15 cellular contexts compared by ENCODE assay signal in the genomic region with DNA sequence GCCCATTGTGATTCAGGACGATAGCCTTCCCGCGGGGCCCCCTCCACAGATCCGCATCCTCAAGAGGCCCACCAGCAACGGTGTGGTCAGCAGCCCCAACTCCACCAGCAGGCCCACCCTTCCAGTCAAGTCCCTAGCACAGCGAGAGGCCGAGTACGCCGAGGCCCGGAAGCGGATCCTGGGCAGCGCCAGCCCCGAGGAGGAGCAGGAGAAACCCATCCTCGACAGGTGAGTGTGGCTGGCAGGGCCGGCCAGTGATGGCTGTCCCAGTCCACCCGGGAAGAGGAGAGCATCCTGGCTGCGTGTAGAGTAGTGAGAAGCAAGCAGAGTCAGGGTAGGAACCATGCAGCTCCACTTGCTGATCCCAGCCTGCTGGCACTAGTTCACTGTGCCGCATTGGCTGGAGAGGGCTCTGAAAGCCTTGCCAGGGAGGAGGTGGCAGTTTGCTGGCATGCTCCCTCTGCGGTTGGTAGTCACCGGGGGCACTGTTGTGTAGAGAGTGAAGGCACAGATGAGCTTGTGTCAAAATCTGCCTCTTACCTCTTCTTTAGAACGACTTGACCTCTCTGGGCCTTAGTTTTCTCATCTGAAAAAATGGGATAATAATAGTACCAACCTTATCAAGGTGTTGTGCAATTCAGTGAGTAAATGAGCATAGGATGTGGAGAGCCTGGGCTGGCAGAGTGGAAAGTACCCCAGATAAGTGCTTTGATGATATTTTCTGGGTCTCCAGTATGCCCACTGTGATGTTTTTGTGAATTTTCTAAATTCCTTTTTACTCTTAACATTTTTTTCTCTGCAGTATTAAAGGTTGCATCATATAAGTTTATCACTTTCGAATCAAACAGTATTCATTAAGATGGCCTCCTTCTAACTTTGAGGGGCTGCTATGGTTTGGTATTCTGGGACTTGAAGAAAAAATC. TPM values are rescaled to one million over a fixed set of nuclear protein-coding genes. Genes with fewer than 3 reads are reported as not detected.
DNase-seq lines count a peak whose midpoint lies in the region; ATAC-seq and TF ChIP-seq lines count a peak whose summit lies in the region.
"Had no signal": no experiment of that assay in that cellular context is flagged by ENCODE, and none has a peak within 500 bp of the region (broad histone marks: within the 10 kb centered on the region; RNA-seq: fewer than 3 reads in every experiment).

No MANE protein-coding gene starts in this region.

- no peak for TF ChIP-seq EP300 in SK-N-SH (IDR thresholded peaks at IDR 0.05; ENCODE audit: borderline replicate concordance in 1 of 2, low read depth in 1 of 2, low read length in 1 of 2)
- TF ChIP-seq EP300 in esophagus muscularis mucosa (IDR thresholded peaks at IDR 0.05), result no peak

- H3K27me3 ChIP-seq in SK-N-SH (ENCODE audit: insufficient read depth) (no peaks in the 10 kb centered on the region), esophagus muscularis mucosa (no peaks in the 10 kb centered on the region)
- H3K27me3 ChIP-seq: hepatocyte had no signal

- H3K27ac ChIP-seq in SK-N-SH (ENCODE audit: low read depth in 2 of 2, low read length in 1 of 2) (no peak overlapping the region; a peak in 1 of 4 replicates), esophagus muscularis mucosa (replicated peaks in 1 of 4) (peak overlapping the region in 3 of 4 donors; percentile 28 to 35 (median 29))
- H3K27ac ChIP-seq: hepatocyte, skin epidermis, VCaP had no signal

- no peak overlapping the region for H2AFZ ChIP-seq in SK-N-SH (ENCODE audit: low read depth)
- H2AFZ ChIP-seq: hepatocyte had no signal

- 0 out of 2 replicates have a peak, but pooled peaks have one; percentile 9 for TF ChIP-seq CTCF in SK-N-SH (IDR thresholded peaks at IDR 0.05)
- no peak for TF ChIP-seq CTCF in esophagus muscularis mucosa (IDR thresholded peaks at IDR 0.05)

- TF ChIP-seq RAD21 in SK-N-SH (IDR thresholded peaks at IDR 0.05; ENCODE audit: low read length), result no peak

- CTCF ChIA-PET in SK-N-SH (lab: Yijun Ruan, JAX), result interaction anchor here (0.6 to 1.7 kb wide), 5 partner anchors 18 to 105 kb away, joined by 3 to 6 read pairs (median 3); a partner anchor contains a TSS

- DNase-seq in SK-N-SH, result no peak
- peak; percentile 15 for DNase-seq in RKO (ENCODE audit: low spot score)
- no peak for DNase-seq in esophagus muscularis mucosa (ENCODE audit: extremely low spot score)
- peak; percentile 45 for DNase-seq in putamen (ENCODE audit: low spot score)
- DNase-seq in AML-193 (lab: John Stamatoyannopoulos, UW), result no peak
- DNase-seq in NCI-H128 (lab: John Stamatoyannopoulos, UW; ENCODE audit: unreplicated experiment), result no peak
- no peak for DNase-seq in activated CD4-positive, CD25-positive, alpha-beta regulatory T cell treated with anti-CD3 and anti-CD28 coated beads, Interleukin-2, amount 50 U/mL, for 72 hours
- DNase-seq: effector memory CD4-positive, alpha-beta T cell; EL; mucosa of descending colon; NCI-H187 treated with DMSO at 0.1 percent for 48 hours had no signal

- H3K9me3 ChIP-seq in SK-N-SH (no peaks in the 10 kb centered on the region), esophagus muscularis mucosa (no peaks in the 10 kb centered on the region)
- H3K9me3 ChIP-seq: mucosa of descending colon had no signal

- no peaks in the 10 kb centered on the region for H3K9me2 ChIP-seq in SK-N-SH

- H3K4me3 ChIP-seq in SK-N-SH (ENCODE audit: low read depth in 2 of 2, low read length in 1 of 2), result no peak overlapping the region
- H3K4me3 ChIP-seq in esophagus muscularis mucosa, result no peak overlapping the region
- H3K4me3 ChIP-seq: hepatocyte, mucosa of descending colon, skin epidermis had no signal

- no peak for TF ChIP-seq POLR2A in esophagus muscularis mucosa (IDR thresholded peaks at IDR 0.05; ENCODE audit: low read depth)

- H3F3A ChIP-seq in SK-N-SH (replicated peaks; ENCODE audit: insufficient read depth), result peaks cover 2% of the 10 kb centered on the region

- intact Hi-C loops in esophagus muscularis mucosa (cut with DNase I), result no loop called here

- H3K79me2 ChIP-seq in SK-N-SH (ENCODE audit: insufficient read depth), result peaks cover 79% of the 10 kb centered on the region

- peaks cover 12 to 18% of the 10 kb centered on the region in 2 experiments; a peak in 3 of 4 replicates for H3K4me1 ChIP-seq in SK-N-SH (ENCODE audit: control insufficient read depth in 1 of 2, insufficient read depth in 2 of 2, low read depth in 1 of 2, low read length in 1 of 2)
- H3K4me1 ChIP-seq in esophagus muscularis mucosa, result peaks cover 46 to 69% (median 59%) of the 10 kb centered on the region in 4 donors

- H3K9ac ChIP-seq in SK-N-SH, result no peak overlapping the region

- H3K4me2 ChIP-seq in SK-N-SH, result no peak overlapping the region
- H3K4me2 ChIP-seq: hepatocyte had no signal

- peaks cover 12 to 44% of the 10 kb centered on the region in 2 experiments for H3K36me3 ChIP-seq in SK-N-SH (replicated peaks in 1 of 2; ENCODE audit: control insufficient read depth in 1 of 2, insufficient read depth in 2 of 2, low read length in 1 of 2)
- H3K36me3 ChIP-seq in esophagus muscularis mucosa, result peaks cover 14 to 55% (median 53%) of the 10 kb centered on the region in 4 donors

- 85% methylated on average over 12 of the region's 22 CpGs for WGBS in SK-N-SH (ENCODE audit: low lambda C conversion rate)
- 81% methylated on average over 9 of the region's 22 CpGs for whole genome bisulfite sequencing in esophagus muscularis mucosa

- peaks cover 56% of the 10 kb centered on the region for H4K20me1 ChIP-seq in SK-N-SH (ENCODE audit: insufficient read depth)

- POLR2A ChIA-PET in SK-N-SH (lab: Yijun Ruan, JAX), result interaction anchor here (0.5 to 1.2 kb wide), 2 partner anchors 9 to 12 kb away, joined by 3 to 4 read pairs; no protein-coding TSS in a partner anchor

- no peak for ATAC-seq in SK-N-SH treated with all-trans-retinoic acid at 6 μM for 48 hours
- ATAC-seq: mucosa of descending colon had no signal

TF ChIP-seq in SK-N-SH, 30 proteins besides CTCF, POLR2A, EP300 and RAD21:
- no peak for TF ChIP-seq FOSL2 (IDR thresholded peaks at IDR 0.05; ENCODE audit: borderline replicate concordance, low read depth)
- TF ChIP-seq, protein P1, sequence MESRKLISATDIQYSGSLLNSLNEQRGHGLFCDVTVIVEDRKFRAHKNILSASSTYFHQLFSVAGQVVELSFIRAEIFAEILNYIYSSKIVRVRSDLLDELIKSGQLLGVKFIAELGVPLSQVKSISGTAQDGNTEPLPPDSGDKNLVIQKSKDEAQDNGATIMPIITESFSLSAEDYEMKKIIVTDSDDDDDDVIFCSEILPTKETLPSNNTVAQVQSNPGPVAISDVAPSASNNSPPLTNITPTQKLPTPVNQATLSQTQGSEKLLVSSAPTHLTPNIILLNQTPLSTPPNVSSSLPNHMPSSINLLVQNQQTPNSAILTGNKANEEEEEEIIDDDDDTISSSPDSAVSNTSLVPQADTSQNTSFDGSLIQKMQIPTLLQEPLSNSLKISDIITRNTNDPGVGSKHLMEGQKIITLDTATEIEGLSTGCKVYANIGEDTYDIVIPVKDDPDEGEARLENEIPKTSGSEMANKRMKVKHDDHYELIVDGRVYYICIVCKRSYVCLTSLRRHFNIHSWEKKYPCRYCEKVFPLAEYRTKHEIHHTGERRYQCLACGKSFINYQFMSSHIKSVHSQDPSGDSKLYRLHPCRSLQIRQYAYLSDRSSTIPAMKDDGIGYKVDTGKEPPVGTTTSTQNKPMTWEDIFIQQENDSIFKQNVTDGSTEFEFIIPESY (IDR thresholded peaks at IDR 0.05; ENCODE audit: borderline replicate concordance, low read depth), result no peak

TF ChIP-seq in SK-N-SH treated with all-trans-retinoic acid at 6 μM for 48 hours, 23 proteins besides CTCF, POLR2A, EP300 and RAD21 (continues in another document):
- TF ChIP-seq TCF4 (CRISPR knock-in tag; IDR thresholded peaks at IDR 0.05; ENCODE audit: borderline replicate concordance) (no peak), BACH2 (CRISPR knock-in tag; IDR thresholded peaks at IDR 0.05; ENCODE audit: borderline replicate concordance) (no peak), ZFP3 (CRISPR knock-in tag; IDR thresholded peaks at IDR 0.05) (no peak), CSDC2 (CRISPR knock-in tag; IDR thresholded peaks at IDR 0.05) (no peak), ESRRG (CRISPR knock-in tag; IDR thresholded peaks at IDR 0.05) (no peak), ARNTL (CRISPR knock-in tag; IDR thresholded peaks at IDR 0.05; ENCODE audit: borderline replicate concordance, low read depth) (no peak), GLIS3 (CRISPR knock-in tag; IDR thresholded peaks at IDR 0.05) (no peak)
- TF ChIP-seq, protein P2, sequence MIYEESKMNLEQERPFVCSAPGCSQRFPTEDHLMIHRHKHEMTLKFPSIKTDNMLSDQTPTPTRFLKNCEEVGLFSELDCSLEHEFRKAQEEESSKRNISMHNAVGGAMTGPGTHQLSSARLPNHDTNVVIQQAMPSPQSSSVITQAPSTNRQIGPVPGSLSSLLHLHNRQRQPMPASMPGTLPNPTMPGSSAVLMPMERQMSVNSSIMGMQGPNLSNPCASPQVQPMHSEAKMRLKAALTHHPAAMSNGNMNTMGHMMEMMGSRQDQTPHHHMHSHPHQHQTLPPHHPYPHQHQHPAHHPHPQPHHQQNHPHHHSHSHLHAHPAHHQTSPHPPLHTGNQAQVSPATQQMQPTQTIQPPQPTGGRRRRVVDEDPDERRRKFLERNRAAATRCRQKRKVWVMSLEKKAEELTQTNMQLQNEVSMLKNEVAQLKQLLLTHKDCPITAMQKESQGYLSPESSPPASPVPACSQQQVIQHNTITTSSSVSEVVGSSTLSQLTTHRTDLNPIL (CRISPR knock-in tag; IDR thresholded peaks at IDR 0.05; ENCODE audit: low read depth), result no peak

RNA-seq across cellular contexts. Expression of a gene that starts 26.5 kb away (rescaled TPM):
- polyA plus RNA-seq in SK-N-SH (2012; rRNA removed), result 100 and 119 TPM in 2 replicates
- 79.5 and 109 TPM in 2 replicates for polyA plus RNA-seq in SK-N-SH (2012; cell fraction: cytosol; rRNA removed)
- polyA plus RNA-seq in SK-N-SH (2012; cell fraction: nucleus; rRNA removed), result 51.0 and 70.5 TPM in 2 replicates
- 100 to 1,000 TPM in 2 of 4 donors, 10 to 100 TPM in 2; 70.2 to 110 (median 98.3) TPM for total RNA-seq in esophagus muscularis mucosa

RNA-seq across cellular contexts. Expression of a gene that starts 41.2 kb away (rescaled TPM):
- polyA plus RNA-seq in SK-N-SH (2012; rRNA removed), result 8.6 and 10.3 TPM in 2 replicates
- polyA plus RNA-seq in SK-N-SH (2012; cell fraction: cytosol; rRNA removed), result 6.0 and 7.3 TPM in 2 replicates
- 25.0 and 26.3 TPM in 2 replicates for polyA plus RNA-seq in SK-N-SH (2012; cell fraction: nucleus; rRNA removed)
- 10 to 100 TPM; 22.0 to 52.6 (median 35.3) TPM for total RNA-seq in esophagus muscularis mucosa

RNA-seq across cellular contexts. Expression of a gene that starts 43.7 kb away (rescaled TPM):
- 0.10 TPM in 1 of 2 replicates, not detected in the other for polyA plus RNA-seq in SK-N-SH (2012; rRNA removed)
- 0.08 TPM in 2 replicates for polyA plus RNA-seq in SK-N-SH (2012; cell fraction: cytosol; rRNA removed)
- 0.05 and 0.18 TPM in 2 replicates for polyA plus RNA-seq in SK-N-SH (2012; cell fraction: nucleus; rRNA removed)
- total RNA-seq in esophagus muscularis mucosa, result not detected

RNA-seq across cellular contexts. Expression of a gene that starts 47.0 kb away (rescaled TPM):
- 100.0 and 116 TPM in 2 replicates for polyA plus RNA-seq in SK-N-SH (2012; rRNA removed)
- 87.0 and 99.7 TPM in 2 replicates for polyA plus RNA-seq in SK-N-SH (2012; cell fraction: cytosol; rRNA removed)
- 84.0 and 90.1 TPM in 2 replicates for polyA plus RNA-seq in SK-N-SH (2012; cell fraction: nucleus; rRNA removed)
- 10 to 100 TPM; 26.2 to 43.9 (median 37.5) TPM for total RNA-seq in esophagus muscularis mucosa

Comparison
In these comparisons a context has a peak if more than half of its experiments do, and no peak if none do; other contexts are left out.
1. DNase-seq: peak in RKO (single experiment) and putamen (single experiment); none in SK-N-SH (single experiment), esophagus muscularis mucosa (single experiment), AML-193 (0 of 2), NCI-H128 (single experiment) and activated CD4-positive, CD25-positive, alpha-beta regulatory T cell treated with anti-CD3 and anti-CD28 coated beads, Interleukin-2, amount 50 U/mL, for 72 hours (single experiment).
2. H3K27ac ChIP-seq: peak in esophagus muscularis mucosa (3 of 4); none in SK-N-SH (0 of 2).